ENCODE assay signal across 10 cellular contexts in genomic region chr20:12171927-12172581, GRCh38.
DNase-seq lines count a peak whose midpoint lies in the region; TF ChIP-seq lines count a peak whose summit lies in the region.
"Had no signal": no experiment of that assay in that cellular context is flagged by ENCODE, and none has a peak within 500 bp of the region (broad histone marks: within the 10 kb centered on the region; RNA-seq: fewer than 3 reads in every experiment).

No MANE protein-coding gene starts in this region.

- no peak overlapping the region for H3K9ac ChIP-seq in BLaER1

- peak overlapping the region; percentile 47 for H3K27ac ChIP-seq in BLaER1

- H3K27me3 ChIP-seq in BLaER1, result no peaks in the 10 kb centered on the region
- H3K27me3 ChIP-seq in BE2C, result no peaks in the 10 kb centered on the region

- H3K9me3 ChIP-seq in BLaER1 (peaks cover 20% of the 10 kb centered on the region), BE2C (no peaks in the 10 kb centered on the region; the same call in 1 of the 2 replicates)

- DNase-seq in NCI-H1092 treated with DMSO at 0.1 percent for 48 hours (lab: John Stamatoyannopoulos, UW) (peak; percentile 84), SHP77 treated with DMSO at 0.1 percent for 48 hours (lab: John Stamatoyannopoulos, UW) (peak; percentile 79), iris pigment epithelial cell (ENCODE audit: low read depth) (peak; percentile 93), OCI-M1 (lab: John Stamatoyannopoulos, UW) (no peak), BE2C (no peak), hippocampal formation (lab: John Stamatoyannopoulos, UW) (no peak), GOT3 (lab: John Stamatoyannopoulos, UW) (no peak)
- DNase-seq: left cardiac atrium, small intestine had no signal

- H3K4me1 ChIP-seq in BLaER1 (peaks cover 28% of the 10 kb centered on the region), BE2C (0 out of 2 replicates have a peak, but pooled peaks cover 2% of the 10 kb centered on the region)

- no peaks in the 10 kb centered on the region for H4K20me1 ChIP-seq in BLaER1

- no peak for TF ChIP-seq CTCF in BE2C (IDR thresholded peaks at IDR 0.05; ENCODE audit: low read depth, low read length)

- H3K36me3 ChIP-seq in BLaER1 (no peaks in the 10 kb centered on the region), BE2C (no peaks in the 10 kb centered on the region)

- H3K4me3 ChIP-seq in BLaER1, result no peak overlapping the region
- no peak overlapping the region for H3K4me3 ChIP-seq in BE2C (ENCODE audit: low read depth, low read length)

- H3K4me2 ChIP-seq in BLaER1, result peak overlapping the region; percentile 65

Comparison
In these comparisons a context has a peak if more than half of its experiments do, and no peak if none do; other contexts are left out.
1. DNase-seq: peak in NCI-H1092 treated with DMSO at 0.1 percent for 48 hours (single experiment), SHP77 treated with DMSO at 0.1 percent for 48 hours (single experiment) and iris pigment epithelial cell (single experiment); none in OCI-M1 (single experiment), BE2C (single experiment), hippocampal formation (0 of 2) and GOT3 (single experiment).